21 cellular contexts compared by ENCODE assay signal in genomic region chr5:82416506-82416905, GRCh38.
"Had no signal": no experiment of that assay in that cellular context is flagged by ENCODE, and none has a peak within 500 bp of the region (broad histone marks: within the 10 kb centered on the region; RNA-seq: fewer than 3 reads in every experiment).

No MANE protein-coding gene starts in this region.

- H3K27ac ChIP-seq: ascending aorta, left lung, right atrium auricular region, tibial artery, uterus had no signal

- H3K36me3 ChIP-seq: ascending aorta, left lung, right atrium auricular region, tibial artery, uterus had no signal

- DNase-seq: activated CD4-positive, alpha-beta T cell treated with anti-CD3 and anti-CD28 coated beads, Interleukin-2, amount 10 ng/mL, durations not matched to agents 7 days and 5 days; activated CD8-positive, alpha-beta memory T cell treated with anti-CD3 and anti-CD28 coated beads for 24 hours; activated CD8-positive, alpha-beta memory T cell treated with anti-CD3 and anti-CD28 coated beads, Interleukin-2, amount 50 U/mL, for 48 hours; activated effector memory CD4-positive, alpha-beta T cell treated with Interleukin-2 at 50 U/mL for 16 hours; activated T-cell treated with anti-CD3 and anti-CD28 coated beads, Interleukin-2, amount 50 U/mL, for 48 hours; dermis blood vessel endothelial cell; effector memory CD4-positive, alpha-beta T cell; islet precursor cell; left lung; mammary epithelial cell; stimulated activated CD4-positive, alpha-beta T cell treated with anti-CD3 and anti-CD28 coated beads, Interleukin-12 subunit alpha, Interleukin-12 subunit beta, amount 100 ng/mL, for 4 hours; stimulated activated CD4-positive, alpha-beta T cell treated with anti-CD3 and anti-CD28 coated beads, Interleukin-1b, Interleukin-23, amount 100 ng/mL, for 48 hours; stimulated activated naive CD8-positive, alpha-beta T cell treated with anti-CD3 and anti-CD28 coated beads, Interleukin-15, Interleukin-2, amounts not matched to agents 100 U/mL and 50 U/mL, for 24 hours; substantia nigra; T-helper 1 cell; T1000; tibial artery; uterus had no signal

- H3K4me3 ChIP-seq: ascending aorta, left lung, right atrium auricular region, tibial artery, uterus had no signal

- ATAC-seq: activated CD4-positive, CD25-positive, alpha-beta regulatory T cell treated with anti-CD3 and anti-CD28 coated beads, Interleukin-2, amount 50 U/mL, for 24 hours; left lung; stimulated activated naive CD8-positive, alpha-beta T cell treated with anti-CD3 and anti-CD28 coated beads, Interleukin-15, Interleukin-2, amounts not matched to agents 100 U/mL and 50 U/mL, for 24 hours had no signal

- H3K9me3 ChIP-seq: ascending aorta, left lung, right atrium auricular region, tibial artery, uterus had no signal

- H3K4me1 ChIP-seq: right atrium auricular region, uterus had no signal

- H3K27me3 ChIP-seq: ascending aorta, left lung, right atrium auricular region, tibial artery, uterus had no signal
